17 cellular contexts compared by ENCODE assay signal in the genomic region with DNA sequence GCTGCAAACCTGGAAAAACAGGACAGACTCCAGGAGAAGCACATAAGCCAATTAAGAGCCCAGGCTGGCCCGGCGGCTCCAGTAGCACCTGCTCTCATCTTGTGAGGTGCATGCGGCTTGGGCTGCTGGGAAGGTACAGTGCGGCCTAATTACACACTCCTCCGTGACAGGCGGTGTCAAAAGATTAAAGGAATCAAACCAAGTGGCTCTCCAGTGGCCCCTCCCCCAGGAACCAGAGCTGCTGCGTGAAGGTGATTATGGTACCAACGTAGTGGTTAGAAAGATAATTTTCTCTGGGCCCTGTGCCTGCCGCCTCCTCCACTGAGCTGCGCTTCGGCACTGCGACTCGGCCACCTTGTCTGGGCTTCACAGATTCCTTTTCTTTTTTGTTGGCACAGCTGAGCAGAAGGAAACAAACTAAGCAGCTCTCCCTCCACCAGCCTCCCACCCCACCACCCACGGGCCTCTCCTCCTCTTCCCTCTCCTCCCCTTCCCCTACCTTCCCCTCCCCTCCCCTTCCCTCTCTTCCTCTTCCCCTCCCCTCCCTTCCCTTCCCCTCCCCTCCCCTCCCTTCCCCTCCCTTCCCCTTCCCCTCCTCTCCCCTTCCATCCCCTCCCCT.
DNase-seq lines count a peak whose midpoint lies in the region; ATAC-seq, FAIRE-seq and TF ChIP-seq lines count a peak whose summit lies in the region.
"Had no signal": no experiment of that assay in that cellular context is flagged by ENCODE, and none has a peak within 500 bp of the region (broad histone marks: within the 10 kb centered on the region; RNA-seq: fewer than 3 reads in every experiment).

No MANE protein-coding gene starts in this region.

- no peaks in the 10 kb centered on the region for H3K27me3 ChIP-seq in right atrium auricular region
- H3K27me3 ChIP-seq: adrenal gland, MG63 had no signal

- no peak for ATAC-seq in memory B cell (ENCODE audit: low read depth)
- ATAC-seq: sciatic nerve had no signal

- no peak for TF ChIP-seq CTCF in right atrium auricular region (IDR thresholded peaks at IDR 0.05)

- H3K4me1 ChIP-seq in right atrium auricular region, result peaks cover 0 to 19% of the 10 kb centered on the region in 2 donors
- H3K4me1 ChIP-seq: adrenal gland had no signal

- H3K4me1 Mint-ChIP-seq in memory B cell, result peaks cover 7% of the 10 kb centered on the region

- H3K9me3 ChIP-seq in right atrium auricular region, result no peaks in the 10 kb centered on the region
- H3K9me3 ChIP-seq: adrenal gland, BE2C, MG63 had no signal

- peaks cover 2% of the 10 kb centered on the region for H3K9me3 Mint-ChIP-seq in memory B cell
- H3K9me3 Mint-ChIP-seq: activated T-cell treated with anti-CD3 and anti-CD28 coated beads, Interleukin-2, amount 50 U/mL, for 24 hours had no signal

- no peak for FAIRE-seq in H54 (lab: Jason Lieb, UNC)

- DNase-seq in DMS53 (lab: John Stamatoyannopoulos, UW) (peak; percentile 98), NCI-H187 (lab: John Stamatoyannopoulos, UW) (peak; percentile 87 to 95), NCI-H748 (lab: John Stamatoyannopoulos, UW; ENCODE audit: unreplicated experiment) (peak; percentile 93), memory B cell (ENCODE audit: low spot score in 2 of 2) (no peak), retina (no peak), right atrium auricular region (ENCODE audit: low spot score) (no peak), H54 (ENCODE audit: insufficient read length, low spot score) (no peak)
- DNase-seq in stimulated activated CD8-positive, alpha-beta memory T cell treated with anti-CD3 and anti-CD28 coated beads, Interleukin-4, amount 100 ng/mL, for 48 hours, result no peak
- DNase-seq: activated CD4-positive, alpha-beta T cell treated with anti-CD3 and anti-CD28 coated beads for 4 hours; activated T-cell treated with anti-CD3 and anti-CD28 coated beads, Interleukin-2, amount 50 U/mL, for 24 hours; adrenal gland; BE2C; HFFc6; MG63; naive B cell; PC-9 had no signal

- H3K4me3 Mint-ChIP-seq in memory B cell, result no peak overlapping the region
- H3K4me3 Mint-ChIP-seq: activated T-cell treated with anti-CD3 and anti-CD28 coated beads, Interleukin-2, amount 50 U/mL, for 24 hours; HFFc6; naive B cell had no signal

- H3K27ac Mint-ChIP-seq in memory B cell, result peak overlapping the region; percentile 69
- H3K27ac Mint-ChIP-seq: HFFc6 had no signal

- peaks cover 11% of the 10 kb centered on the region for H3K27me3 Mint-ChIP-seq in memory B cell
- H3K27me3 Mint-ChIP-seq: activated T-cell treated with anti-CD3 and anti-CD28 coated beads, Interleukin-2, amount 50 U/mL, for 24 hours had no signal

- no peaks in the 10 kb centered on the region for H3K36me3 ChIP-seq in right atrium auricular region
- H3K36me3 ChIP-seq: adrenal gland, BE2C, MG63 had no signal

- H3K27ac ChIP-seq in right atrium auricular region, result no peak overlapping the region
- H3K27ac ChIP-seq: adrenal gland, PC-9 had no signal

- TF ChIP-seq POLR2A in H54 (IDR thresholded peaks at IDR 0.05; ENCODE audit: low read depth, low read length), result no peak

- no peak overlapping the region for H3K4me3 ChIP-seq in right atrium auricular region
- H3K4me3 ChIP-seq: adrenal gland, MG63, PC-9 had no signal

- peaks cover 3% of the 10 kb centered on the region for H3K36me3 Mint-ChIP-seq in memory B cell
- H3K36me3 Mint-ChIP-seq: naive B cell had no signal

Comparison
In these comparisons a context has a peak if more than half of its experiments do, and no peak if none do; other contexts are left out.
1. DNase-seq: peak in DMS53 (single experiment), NCI-H187 (2 of 2) and NCI-H748 (single experiment); none in memory B cell (0 of 2), retina (single experiment), right atrium auricular region (single experiment), H54 (single experiment) and stimulated activated CD8-positive, alpha-beta memory T cell treated with anti-CD3 and anti-CD28 coated beads, Interleukin-4, amount 100 ng/mL, for 48 hours (single experiment).